In genomic region chr14:92386637-92387036, GRCh38 we compare ENCODE assay signal across 1 cellular context.
TF ChIP-seq lines count a peak whose summit lies in the region.

No MANE protein-coding gene starts in this region.

TF ChIP-seq in HepG2, 621 proteins besides CTCF, POLR2A, EP300 and RAD21 (continued from another document and continues in another):
- TF ChIP-seq TFE3 (CRISPR knock-in tag; IDR thresholded peaks at IDR 0.05) (no peak), ZNF572 (CRISPR knock-in tag; IDR thresholded peaks at IDR 0.05) (no peak), NFRKB (IDR thresholded peaks at IDR 0.05) (no peak), ZNF773 (CRISPR knock-in tag; IDR thresholded peaks at IDR 0.05; ENCODE audit: borderline replicate concordance) (no peak), IRF9 (CRISPR knock-in tag; IDR thresholded peaks at IDR 0.05; ENCODE audit: borderline replicate concordance) (no peak), ZNF790 (CRISPR knock-in tag; IDR thresholded peaks at IDR 0.05; ENCODE audit: borderline replicate concordance) (no peak), ATF4 (CRISPR knock-in tag; IDR thresholded peaks at IDR 0.05) (peak in 1 of 2 experiments; percentile 74; a peak in 2 of 4 replicates), ZNF766 (CRISPR knock-in tag; IDR thresholded peaks at IDR 0.05; ENCODE audit: borderline replicate concordance) (no peak), SYNCRIP (IDR thresholded peaks at IDR 0.05; ENCODE audit: insufficient read depth, low read depth, low read length) (no peak), RCOR2 (CRISPR knock-in tag; IDR thresholded peaks at IDR 0.05) (no peak), RFX3 (CRISPR knock-in tag; IDR thresholded peaks at IDR 0.05) (no peak), ZNF121 (CRISPR knock-in tag; IDR thresholded peaks at IDR 0.05) (no peak), TBL1XR1 (IDR thresholded peaks at IDR 0.05; ENCODE audit: borderline replicate concordance, low read length, partially characterized antibody) (no peak), ZNF788 (CRISPR knock-in tag; IDR thresholded peaks at IDR 0.05; ENCODE audit: borderline replicate concordance) (peak; percentile 76; the same call in 1 of the 2 replicates), MEIS2 (CRISPR knock-in tag; IDR thresholded peaks at IDR 0.05) (no peak), SNAPC5 (CRISPR knock-in tag; IDR thresholded peaks at IDR 0.05; ENCODE audit: borderline replicate concordance) (no peak), ZNF260 (CRISPR knock-in tag; IDR thresholded peaks at IDR 0.05; ENCODE audit: borderline replicate concordance, low read depth) (no peak), ZNF264 (CRISPR knock-in tag; IDR thresholded peaks at IDR 0.05) (peak; percentile 88), ISL2 (CRISPR knock-in tag; IDR thresholded peaks at IDR 0.05) (peak; percentile 52; the same call in 1 of the 2 replicates), ZNF562 (CRISPR knock-in tag; IDR thresholded peaks at IDR 0.05; ENCODE audit: borderline replicate concordance) (no peak), ZBTB8A (CRISPR knock-in tag; IDR thresholded peaks at IDR 0.05; ENCODE audit: borderline replicate concordance, low read depth) (no peak), CREB1 (IDR thresholded peaks at IDR 0.05) (no peak), CREB1 (CRISPR knock-in tag; IDR thresholded peaks at IDR 0.05) (peak; percentile 46; the same call in 1 of the 2 replicates), SIN3B (IDR thresholded peaks at IDR 0.05; ENCODE audit: low read length) (no peak), ZNF253 (CRISPR knock-in tag; IDR thresholded peaks at IDR 0.05; ENCODE audit: borderline replicate concordance) (no peak), MXD3 (CRISPR knock-in tag; IDR thresholded peaks at IDR 0.05) (no peak), TIGD3 (CRISPR knock-in tag; IDR thresholded peaks at IDR 0.05; ENCODE audit: borderline replicate concordance) (no peak), ZNF597 (CRISPR knock-in tag; IDR thresholded peaks at IDR 0.05) (no peak), ZBTB37 (CRISPR knock-in tag; IDR thresholded peaks at IDR 0.05) (no peak), JUNB (CRISPR knock-in tag; IDR thresholded peaks at IDR 0.05; ENCODE audit: borderline replicate concordance) (no peak), DMTF1 (CRISPR knock-in tag; IDR thresholded peaks at IDR 0.05) (no peak), HOXA5 (CRISPR knock-in tag; IDR thresholded peaks at IDR 0.05) (0 out of 2 replicates have a peak, but pooled peaks have one; percentile 49), SPEN (CRISPR knock-in tag; IDR thresholded peaks at IDR 0.05; ENCODE audit: low read depth) (peak; percentile 36; the same call in 1 of the 2 replicates), ZNF629 (CRISPR knock-in tag; conservative IDR thresholded peaks at IDR 0.05) (no peak), DDIT3 (CRISPR knock-in tag; IDR thresholded peaks at IDR 0.05) (no peak), ZFP90 (CRISPR knock-in tag; IDR thresholded peaks at IDR 0.05; ENCODE audit: borderline replicate concordance) (peak; percentile 66; the same call in 1 of the 2 replicates), THAP11 (CRISPR knock-in tag; IDR thresholded peaks at IDR 0.05) (peak; percentile 52), ZNF234 (CRISPR knock-in tag; conservative IDR thresholded peaks at IDR 0.05) (no peak), NFKB2 (CRISPR knock-in tag; IDR thresholded peaks at IDR 0.05; ENCODE audit: borderline replicate concordance) (no peak), ZNF329 (CRISPR knock-in tag; IDR thresholded peaks at IDR 0.05; ENCODE audit: low read depth) (no peak), KDM5A (IDR thresholded peaks at IDR 0.05; ENCODE audit: borderline replicate concordance, low read length) (no peak), ZMYM2 (CRISPR knock-in tag; IDR thresholded peaks at IDR 0.05) (no peak), HNF1A (IDR thresholded peaks at IDR 0.05; ENCODE audit: low read depth) (no peak), HNF1A (CRISPR knock-in tag; IDR thresholded peaks at IDR 0.05; ENCODE audit: borderline replicate concordance) (0 out of 2 replicates have a peak, but pooled peaks have one; percentile 26), ZNF784 (CRISPR knock-in tag; IDR thresholded peaks at IDR 0.05; ENCODE audit: borderline replicate concordance) (no peak), ZNF644 (CRISPR knock-in tag; IDR thresholded peaks at IDR 0.05; ENCODE audit: low read depth) (no peak), MBNL3 (CRISPR knock-in tag; conservative IDR thresholded peaks at IDR 0.05) (no peak), KDM4B (CRISPR knock-in tag; IDR thresholded peaks at IDR 0.05) (no peak), ZEB1 (IDR thresholded peaks at IDR 0.05; ENCODE audit: insufficient replicate concordance, low read depth) (no peak), SALL2 (CRISPR knock-in tag; IDR thresholded peaks at IDR 0.05) (no peak), HHEX (CRISPR knock-in tag; IDR thresholded peaks at IDR 0.05) (0 out of 2 replicates have a peak, but pooled peaks have one; percentile 33), ZBTB42 (CRISPR knock-in tag; IDR thresholded peaks at IDR 0.05) (no peak), ZSCAN29 (CRISPR knock-in tag; conservative IDR thresholded peaks at IDR 0.05) (no peak), HCFC1 (IDR thresholded peaks at IDR 0.05; ENCODE audit: low read depth, low read length) (no peak), TCF7L2 (IDR thresholded peaks at IDR 0.05; ENCODE audit: low read depth, low read length) (no peak)
